Comparison of ENCODE assay signal across 11 cellular contexts in the genomic region with DNA sequence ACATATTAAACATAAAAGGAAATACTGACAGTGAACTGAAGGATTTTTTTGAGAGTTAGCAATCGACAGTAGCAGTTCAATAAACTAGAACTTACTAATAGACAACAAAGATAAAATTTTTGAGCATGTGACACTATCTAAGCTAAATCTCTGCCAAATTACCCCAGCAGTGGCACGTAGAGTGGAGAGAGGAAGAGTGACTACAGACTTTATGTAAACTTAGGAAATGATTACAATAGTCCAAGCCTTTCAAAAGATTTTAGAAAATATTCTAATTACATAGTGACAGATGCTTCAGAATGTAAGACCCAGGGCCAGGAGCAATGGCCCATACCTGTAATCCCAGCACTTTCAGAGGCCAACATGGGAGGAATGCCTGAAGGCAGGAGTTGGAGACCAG. TPM values are rescaled to one million over a fixed set of nuclear protein-coding genes. Genes with fewer than 3 reads are reported as not detected.
DNase-seq lines count a peak whose midpoint lies in the region; ATAC-seq and TF ChIP-seq lines count a peak whose summit lies in the region.
"Had no signal": no experiment of that assay in that cellular context is flagged by ENCODE, and none has a peak within 500 bp of the region (broad histone marks: within the 10 kb centered on the region; RNA-seq: fewer than 3 reads in every experiment).

No MANE protein-coding gene starts in this region.

- H3K9me3 Mint-ChIP-seq in T-cell, result no peaks in the 10 kb centered on the region
- no peaks in the 10 kb centered on the region for H3K9me3 Mint-ChIP-seq in Calu3 (ENCODE audit: low read depth, unreplicated experiment)

- ATAC-seq in left ventricle myocardium superior (no peak), T-cell (replicated peaks in 1 of 4) (peak in 2 of 4 experiments; percentile 19 to 37)

- H3K4me3 ChIP-seq in left ventricle myocardium inferior, result no peak overlapping the region
- no peak overlapping the region for H3K4me3 ChIP-seq in fibroblast of the aortic adventitia (ENCODE audit: low read depth, low read length)

- H3K27ac Mint-ChIP-seq in T-cell (peak overlapping the region; percentile 66 to 83), Calu3 (ENCODE audit: unreplicated experiment) (no peak overlapping the region)

- no peaks in the 10 kb centered on the region for H3K9me3 ChIP-seq in left ventricle myocardium inferior (replicated peaks)
- H3K9me3 ChIP-seq: BE2C had no signal

- intact Hi-C loops in left ventricle myocardium inferior (cut with micrococcal nuclease) (no loop called here), left ventricle myocardium superior (cut with micrococcal nuclease) (loop anchor here (5.0 kb wide), 1 partner anchor 149 kb away; no protein-coding TSS in a partner anchor), Calu3 (cut with micrococcal nuclease; ENCODE audit: unreplicated experiment) (no loop called here)

- peaks cover 33% of the 10 kb centered on the region for H3K4me1 ChIP-seq in left ventricle myocardium inferior
- H3K4me1 ChIP-seq: BE2C had no signal

- DNase-seq in left ventricle myocardium inferior (no peak), left ventricle myocardium superior (no peak), T-cell (no peak), fibroblast of the aortic adventitia (ENCODE audit: low read depth) (peak; percentile 47), Calu3 (no peak), NCI-H446 (lab: John Stamatoyannopoulos, UW) (no peak)
- no peak for DNase-seq in effector CD8-positive, alpha-beta T cell (lab: John Stamatoyannopoulos, UW)
- DNase-seq in stimulated activated CD8-positive, alpha-beta memory T cell treated with anti-CD3 and anti-CD28 coated beads, Interleukin-4, amount 100 ng/mL, for 48 hours, result no peak
- DNase-seq: BE2C; NK-92 treated with Interleukin-12 subunit alpha and Interleukin-12 subunit beta, amount 100 ng/mL, for 24 hours; retina had no signal

- H3K27me3 Mint-ChIP-seq in T-cell (no peaks in the 10 kb centered on the region), Calu3 (ENCODE audit: unreplicated experiment) (no peaks in the 10 kb centered on the region)

- CTCF ChIA-PET in T-cell (lab: Charles Lee) (interaction anchor here (0.5 to 3.6 kb wide), 13 partner anchors 8 to 181 kb away, joined by 3 to 32 read pairs (median 4); a partner anchor contains a TSS), Calu3 (lab: Charles Lee) (interaction anchor here (1.4 to 2.2 kb wide), 2 partner anchors 76 to 181 kb away, joined by 3 to 5 read pairs; no protein-coding TSS in a partner anchor)

- no peaks in the 10 kb centered on the region for H3K27me3 ChIP-seq in left ventricle myocardium inferior (ENCODE audit: low read depth)
- H3K27me3 ChIP-seq: BE2C had no signal

- H3K4me3 Mint-ChIP-seq in T-cell (peak overlapping the region; percentile 59 to 78 (median 62)), Calu3 (ENCODE audit: low read depth, unreplicated experiment) (no peak overlapping the region)

- H3K36me3 Mint-ChIP-seq in T-cell (peaks cover 43% of the 10 kb centered on the region), Calu3 (ENCODE audit: insufficient read depth, unreplicated experiment) (no peaks in the 10 kb centered on the region)

- no peak for TF ChIP-seq CTCF in left ventricle myocardium inferior (IDR thresholded peaks at IDR 0.05; ENCODE audit: borderline replicate concordance)
- no peak for TF ChIP-seq CTCF in fibroblast of the aortic adventitia (IDR thresholded peaks at IDR 0.05; ENCODE audit: insufficient read depth, low read length)
- no peak for TF ChIP-seq CTCF in Calu3 (IDR thresholded peaks at IDR 0.05; ENCODE audit: unreplicated experiment)

- POLR2A ChIA-PET in T-cell (lab: Charles Lee), result interaction anchor here in 1 of 2 donors (0.7 kb wide), 1 partner anchor 145 kb away, joined by 3 read pairs; no protein-coding TSS in a partner anchor

- peak overlapping the region; percentile 35 for H3K27ac ChIP-seq in left ventricle myocardium inferior (replicated peaks)

- H3K4me1 Mint-ChIP-seq in T-cell, result peaks cover 46 to 54% (median 52%) of the 10 kb centered on the region in 3 donors
- H3K4me1 Mint-ChIP-seq in Calu3 (ENCODE audit: low read depth, unreplicated experiment), result peaks cover 29% of the 10 kb centered on the region

- no peaks in the 10 kb centered on the region for H3K36me3 ChIP-seq in left ventricle myocardium inferior

- no TSS peak for BruUV-seq in Calu3 (replicated peaks; lab: Mats Ljungman, UMichigan)

RNA-seq across cellular contexts. Expression of a gene that starts 52.4 kb away (rescaled TPM):
- total RNA-seq in left ventricle myocardium inferior, result 24.9 TPM
- total RNA-seq in left ventricle myocardium superior, result 24.7 TPM
- 10 to 100 TPM; 30.8 to 36.5 (median 34.2) TPM for total RNA-seq in T-cell
- total RNA-seq in fibroblast of the aortic adventitia (ENCODE audit: low replicate concordance), result 47.0 and 108 TPM in 2 replicates
- total RNA-seq in Calu3 (2022), result 64.1 and 70.9 TPM in 2 replicates
